ENCODE assay signal across 8 cellular contexts in the genomic region with DNA sequence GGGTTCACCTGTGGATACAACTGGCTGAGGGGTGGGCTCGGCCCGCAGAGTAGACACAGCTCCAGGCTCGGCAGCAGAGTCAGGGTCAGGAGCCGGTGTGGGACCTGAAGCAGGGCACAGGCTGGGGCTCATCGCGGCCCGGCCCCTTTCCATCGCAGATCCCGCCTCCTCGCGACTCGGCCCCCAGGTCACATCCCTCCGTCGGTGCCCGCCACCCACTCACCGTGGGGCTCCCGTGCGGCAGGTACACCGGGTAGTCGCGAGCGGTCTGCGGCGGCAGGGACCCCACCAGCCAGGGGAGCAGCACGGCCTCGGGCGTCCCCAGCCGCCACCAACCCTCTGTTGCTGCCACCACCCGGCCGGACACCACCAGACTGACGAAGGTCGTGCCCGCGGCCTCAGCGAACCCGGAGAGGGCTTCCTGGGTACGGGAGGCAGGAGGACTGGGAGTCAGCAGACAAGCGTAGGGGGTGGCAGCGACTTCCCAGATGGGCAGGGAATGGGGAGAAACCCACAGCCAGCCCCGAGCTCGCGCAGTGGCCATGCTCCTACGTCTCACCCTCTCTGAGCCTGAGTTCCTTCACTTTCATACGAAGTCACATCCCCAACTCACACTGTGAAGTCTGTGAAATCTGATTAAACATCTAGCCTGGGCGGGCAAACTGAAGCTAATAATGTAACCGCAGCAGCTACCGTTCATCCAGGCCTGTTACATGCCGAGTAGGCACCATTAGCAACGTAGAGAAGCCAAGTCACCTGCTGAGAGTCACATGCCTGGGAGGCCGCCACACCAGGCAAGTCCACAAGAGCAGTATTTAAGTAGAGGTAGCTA. TPM values are rescaled to one million over a fixed set of nuclear protein-coding genes. Genes with fewer than 3 reads are reported as not detected.
DNase-seq lines count a peak whose midpoint lies in the region; ATAC-seq and TF ChIP-seq lines count a peak whose summit lies in the region.

No MANE protein-coding gene starts in this region.

- no peak for TF ChIP-seq POLR2A in uterus (IDR thresholded peaks at IDR 0.05)

- H3K36me3 ChIP-seq in NT2/D1 (ENCODE audit: insufficient read depth, insufficient read length, low read length): peaks cover 47% of the 10 kb centered on the region
- H3K36me3 ChIP-seq in uterus: no peaks in the 10 kb centered on the region

- H3K27ac ChIP-seq in uterus: peak overlapping the region; percentile 86 to 89

- peaks cover 4% of the 10 kb centered on the region for H3K36me3 Mint-ChIP-seq in activated naive CD4-positive, alpha-beta T cell treated with anti-CD3 and anti-CD28 coated beads for 36 hours (ENCODE audit: low read depth)
- no peaks in the 10 kb centered on the region for H3K36me3 Mint-ChIP-seq in glutamatergic neuron (ENCODE audit: unreplicated experiment)

- intact Hi-C loops in activated naive CD4-positive, alpha-beta T cell treated with anti-CD3 and anti-CD28 coated beads for 36 hours (cut with micrococcal nuclease): no loop called here
- intact Hi-C loops in uterus (cut with DNase I; ENCODE audit: low total_unique reads): loop anchor here (5.0 kb wide), 1 partner anchor 42 kb away; the partner anchor contains the start of gene AP2A1

- no peak for TF ChIP-seq CTCF in glutamatergic neuron (IDR thresholded peaks at IDR 0.05; ENCODE audit: partially characterized antibody, unreplicated experiment)
- TF ChIP-seq CTCF in uterus (IDR thresholded peaks at IDR 0.05): peak in 2 of 4 experiments; percentile 5 to 17

- peaks cover 7% of the 10 kb centered on the region for H3K4me1 ChIP-seq in NT2/D1 (ENCODE audit: insufficient read depth, insufficient read length)
- peaks cover 0 to 4% of the 10 kb centered on the region in 2 donors for H3K4me1 ChIP-seq in uterus

- H3K27ac Mint-ChIP-seq in activated naive CD4-positive, alpha-beta T cell treated with anti-CD3 and anti-CD28 coated beads for 36 hours: peak overlapping the region; percentile 59
- peak overlapping the region; percentile 62 for H3K27ac Mint-ChIP-seq in glutamatergic neuron (ENCODE audit: unreplicated experiment)

- CTCF ChIA-PET in activated naive CD4-positive, alpha-beta T cell treated with anti-CD3 and anti-CD28 coated beads for 36 hours (lab: Charles Lee): interaction anchor here (1.0 kb wide), 1 partner anchor 9 kb away, joined by 3 read pairs; no protein-coding TSS in a partner anchor

- DNase-seq in ELF-1 (ENCODE audit: low read depth, low spot score) (peak; percentile 70), NT2/D1 (ENCODE audit: low read depth, low spot score) (no peak), glutamatergic neuron (peak; percentile 65), occipital lobe (lab: John Stamatoyannopoulos, UW) (peak; percentile 17), uterus (peak in 1 of 2 donors; percentile 39)
- peak; percentile 54 for DNase-seq in activated naive CD4-positive, alpha-beta T cell treated with anti-CD3 and anti-CD28 coated beads for 36 hours

- peak overlapping the region; percentile 32 for H3K9ac ChIP-seq in NT2/D1 (ENCODE audit: insufficient read length, low read depth)

- H3K27me3 ChIP-seq in NT2/D1 (ENCODE audit: insufficient read depth, insufficient read length) (no peaks in the 10 kb centered on the region), uterus (no peaks in the 10 kb centered on the region)

- no peaks in the 10 kb centered on the region for H3K27me3 Mint-ChIP-seq in activated naive CD4-positive, alpha-beta T cell treated with anti-CD3 and anti-CD28 coated beads for 36 hours (ENCODE audit: low read depth)
- peaks cover 7% of the 10 kb centered on the region for H3K27me3 Mint-ChIP-seq in glutamatergic neuron (ENCODE audit: unreplicated experiment)

- ATAC-seq in GM18868 (IDR thresholded peaks at IDR 0.05; ENCODE audit: unreplicated experiment) (no peak), GM18511 (IDR thresholded peaks at IDR 0.05; ENCODE audit: unreplicated experiment) (no peak)

- H3K9me3 ChIP-seq in NT2/D1 (ENCODE audit: insufficient read depth, low read length) (no peaks in the 10 kb centered on the region), uterus (no peaks in the 10 kb centered on the region)

- no peak overlapping the region for H3K4me3 ChIP-seq in NT2/D1 (ENCODE audit: insufficient read length, low read depth)
- peak overlapping the region; percentile 67 to 88 for H3K4me3 ChIP-seq in uterus

- peak overlapping the region; percentile 74 for H3K4me3 Mint-ChIP-seq in activated naive CD4-positive, alpha-beta T cell treated with anti-CD3 and anti-CD28 coated beads for 36 hours
- peak overlapping the region; percentile 90 for H3K4me3 Mint-ChIP-seq in glutamatergic neuron (ENCODE audit: unreplicated experiment)

- H3K4me1 Mint-ChIP-seq in activated naive CD4-positive, alpha-beta T cell treated with anti-CD3 and anti-CD28 coated beads for 36 hours (ENCODE audit: low read depth): peaks cover 35% of the 10 kb centered on the region
- H3K4me1 Mint-ChIP-seq in glutamatergic neuron (ENCODE audit: low read depth, unreplicated experiment): peaks cover 6% of the 10 kb centered on the region

- H3K9me3 Mint-ChIP-seq in activated naive CD4-positive, alpha-beta T cell treated with anti-CD3 and anti-CD28 coated beads for 36 hours: no peaks in the 10 kb centered on the region
- H3K9me3 Mint-ChIP-seq in glutamatergic neuron (ENCODE audit: unreplicated experiment): peaks cover 9% of the 10 kb centered on the region

RNA-seq across cellular contexts. Expression of gene FUZ, which starts 3.7 kb away (rescaled TPM):
- total RNA-seq in activated naive CD4-positive, alpha-beta T cell treated with anti-CD3 and anti-CD28 coated beads for 36 hours: 10 to 100 TPM; 14.5 to 14.9 TPM
- 13.6 TPM for total RNA-seq in glutamatergic neuron (ENCODE audit: unreplicated experiment)
- 21.7 TPM for total RNA-seq in occipital lobe
- total RNA-seq in uterus: 10 to 100 TPM; 10.5 to 28.8 (median 23.3) TPM

RNA-seq across cellular contexts. Expression of gene MED25, which starts 8.7 kb away (rescaled TPM):
- total RNA-seq in activated naive CD4-positive, alpha-beta T cell treated with anti-CD3 and anti-CD28 coated beads for 36 hours: 10 to 100 TPM; 32.4 to 39.2 TPM
- total RNA-seq in glutamatergic neuron (ENCODE audit: unreplicated experiment): 51.0 TPM
- 12.8 TPM for total RNA-seq in occipital lobe
- 10 to 100 TPM; 21.1 to 48.1 (median 26.8) TPM for total RNA-seq in uterus

RNA-seq across cellular contexts. Expression of gene PTOV1, which starts 41.6 kb away (rescaled TPM):
- total RNA-seq in activated naive CD4-positive, alpha-beta T cell treated with anti-CD3 and anti-CD28 coated beads for 36 hours: 10 to 100 TPM; 66.0 to 68.0 TPM
- 342 TPM for total RNA-seq in glutamatergic neuron (ENCODE audit: unreplicated experiment)
- total RNA-seq in occipital lobe: 99.2 TPM
- 100 to 1,000 TPM in 1 of 4 donors, 10 to 100 TPM in 3; 46.2 to 156 (median 82.0) TPM for total RNA-seq in uterus

RNA-seq across cellular contexts. Expression of gene AP2A1, which starts 42.6 kb away (rescaled TPM):
- 10 to 100 TPM; 87.7 to 88.3 TPM for total RNA-seq in activated naive CD4-positive, alpha-beta T cell treated with anti-CD3 and anti-CD28 coated beads for 36 hours
- total RNA-seq in glutamatergic neuron (ENCODE audit: unreplicated experiment) (175 TPM), occipital lobe (49.0 TPM), uterus (100 to 1,000 TPM in 1 of 4 donors, 10 to 100 TPM in 3; 47.1 to 114 (median 54.7) TPM)

RNA-seq across cellular contexts. Expression of gene TSKS, which starts 46.3 kb away (rescaled TPM):
- under 1 TPM; 0.57 to 0.72 TPM for total RNA-seq in activated naive CD4-positive, alpha-beta T cell treated with anti-CD3 and anti-CD28 coated beads for 36 hours
- total RNA-seq in glutamatergic neuron (ENCODE audit: unreplicated experiment) (not detected), occipital lobe (0.31 TPM), uterus (1 to 10 TPM in 1 of 4 donors, under 1 TPM in 1, not detected in 2; 0.28 to 1.9 TPM)
